In the genomic region with DNA sequence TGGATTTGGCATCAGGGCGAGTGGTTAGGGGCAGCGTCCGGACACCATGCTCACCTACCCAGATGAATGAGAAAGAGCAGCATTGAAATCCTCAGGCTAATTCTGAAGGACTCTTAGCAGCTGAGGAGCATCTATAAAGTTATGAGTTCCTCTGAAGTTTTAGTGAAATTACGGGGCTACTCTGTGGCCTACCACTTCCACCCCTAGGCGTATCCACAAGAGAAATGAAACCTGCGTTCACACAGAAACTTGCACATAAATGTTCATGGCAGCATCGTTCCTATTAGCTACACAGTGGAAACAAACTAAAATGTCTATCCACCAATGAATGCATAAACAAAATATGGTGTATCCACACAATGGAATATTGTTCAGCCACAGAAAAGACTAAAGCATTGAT, we compare ENCODE assay signal across 1 cellular context.
TF ChIP-seq lines count a peak whose summit lies in the region.

No MANE protein-coding gene starts in this region.

TF ChIP-seq in GM23338, 12 proteins besides CTCF, POLR2A, EP300 and RAD21 (continued from another document):
- TF ChIP-seq, protein P1, sequence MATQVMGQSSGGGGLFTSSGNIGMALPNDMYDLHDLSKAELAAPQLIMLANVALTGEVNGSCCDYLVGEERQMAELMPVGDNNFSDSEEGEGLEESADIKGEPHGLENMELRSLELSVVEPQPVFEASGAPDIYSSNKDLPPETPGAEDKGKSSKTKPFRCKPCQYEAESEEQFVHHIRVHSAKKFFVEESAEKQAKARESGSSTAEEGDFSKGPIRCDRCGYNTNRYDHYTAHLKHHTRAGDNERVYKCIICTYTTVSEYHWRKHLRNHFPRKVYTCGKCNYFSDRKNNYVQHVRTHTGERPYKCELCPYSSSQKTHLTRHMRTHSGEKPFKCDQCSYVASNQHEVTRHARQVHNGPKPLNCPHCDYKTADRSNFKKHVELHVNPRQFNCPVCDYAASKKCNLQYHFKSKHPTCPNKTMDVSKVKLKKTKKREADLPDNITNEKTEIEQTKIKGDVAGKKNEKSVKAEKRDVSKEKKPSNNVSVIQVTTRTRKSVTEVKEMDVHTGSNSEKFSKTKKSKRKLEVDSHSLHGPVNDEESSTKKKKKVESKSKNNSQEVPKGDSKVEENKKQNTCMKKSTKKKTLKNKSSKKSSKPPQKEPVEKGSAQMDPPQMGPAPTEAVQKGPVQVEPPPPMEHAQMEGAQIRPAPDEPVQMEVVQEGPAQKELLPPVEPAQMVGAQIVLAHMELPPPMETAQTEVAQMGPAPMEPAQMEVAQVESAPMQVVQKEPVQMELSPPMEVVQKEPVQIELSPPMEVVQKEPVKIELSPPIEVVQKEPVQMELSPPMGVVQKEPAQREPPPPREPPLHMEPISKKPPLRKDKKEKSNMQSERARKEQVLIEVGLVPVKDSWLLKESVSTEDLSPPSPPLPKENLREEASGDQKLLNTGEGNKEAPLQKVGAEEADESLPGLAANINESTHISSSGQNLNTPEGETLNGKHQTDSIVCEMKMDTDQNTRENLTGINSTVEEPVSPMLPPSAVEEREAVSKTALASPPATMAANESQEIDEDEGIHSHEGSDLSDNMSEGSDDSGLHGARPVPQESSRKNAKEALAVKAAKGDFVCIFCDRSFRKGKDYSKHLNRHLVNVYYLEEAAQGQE (IDR thresholded peaks at IDR 0.05; ENCODE audit: unreplicated experiment): no peak
